8 cellular contexts compared by ENCODE assay signal in the genomic region with DNA sequence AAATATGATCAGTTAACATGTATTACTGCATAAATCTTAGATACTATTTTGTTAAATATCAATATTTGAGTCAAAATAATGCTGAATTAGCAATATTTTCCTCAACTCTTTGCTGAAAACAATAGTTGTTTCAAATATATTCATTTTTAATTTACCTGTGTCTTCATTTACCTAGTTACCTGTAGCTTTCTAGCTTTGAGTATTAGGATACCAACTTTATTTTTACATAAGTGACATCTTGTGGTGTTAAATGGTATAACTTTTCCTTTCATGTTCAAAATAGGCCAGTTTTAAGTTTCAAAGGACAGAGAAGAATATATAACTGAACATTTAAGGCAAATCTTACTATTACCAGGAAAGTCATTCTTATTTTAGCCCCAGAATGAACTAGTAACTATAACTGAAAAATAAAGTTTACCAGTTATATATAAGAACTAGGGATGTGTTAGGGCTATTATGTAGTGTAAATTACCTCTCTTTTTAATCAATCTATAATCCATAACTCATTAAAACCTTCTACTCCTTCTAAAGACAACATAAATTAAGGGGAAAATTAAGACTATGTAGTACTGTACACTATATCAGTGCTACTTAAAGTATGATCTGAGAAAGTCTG. TPM values are rescaled to one million over a fixed set of nuclear protein-coding genes. Genes with fewer than 3 reads are reported as not detected.
DNase-seq lines count a peak whose midpoint lies in the region; ATAC-seq, FAIRE-seq and TF ChIP-seq lines count a peak whose summit lies in the region.

No MANE protein-coding gene starts in this region.

- H3K4me3 ChIP-seq in A549 (no peak overlapping the region), RWPE2 (ENCODE audit: severe bottlenecking) (no peak overlapping the region), left ventricle myocardium inferior (no peak overlapping the region), vagina (no peak overlapping the region)

- CTCF ChIA-PET in A549 (lab: Yijun Ruan, JAX) = interaction anchor here (0.6 to 1.1 kb wide), 7 partner anchors 15 to 708 kb away, joined by 3 to 5 read pairs (median 3); no protein-coding TSS in a partner anchor

- intact Hi-C loops in left ventricle myocardium inferior (cut with micrococcal nuclease) = no loop called here
- intact Hi-C loops in vagina (cut with DNase I) = no loop called here

- H3K27me3 ChIP-seq in RWPE2 (ENCODE audit: insufficient read depth, poor library complexity, severe bottlenecking) (no peaks in the 10 kb centered on the region), left ventricle myocardium inferior (ENCODE audit: low read depth) (no peaks in the 10 kb centered on the region), vagina (no peaks in the 10 kb centered on the region)

- H3K4me1 ChIP-seq in A549 (no peaks in the 10 kb centered on the region), RWPE2 (ENCODE audit: insufficient read depth, poor library complexity, severe bottlenecking) (no peaks in the 10 kb centered on the region), left ventricle myocardium inferior (peaks cover 26% of the 10 kb centered on the region), vagina (peaks cover 8% of the 10 kb centered on the region)

- H3K4me2 ChIP-seq in A549 = no peak overlapping the region

- POLR2A ChIA-PET in A549 (lab: Yijun Ruan, JAX) = interaction anchor here (1.0 kb wide), 1 partner anchor 26 kb away, joined by 3 read pairs; no protein-coding TSS in a partner anchor

- no peak for TF ChIP-seq POLR2A in A549 (IDR thresholded peaks at IDR 0.05; ENCODE audit: low read length)
- TF ChIP-seq POLR2A in vagina (IDR thresholded peaks at IDR 0.05) = no peak

- no peak for TF ChIP-seq EP300 in A549 (IDR thresholded peaks at IDR 0.05)

- H3K9me3 ChIP-seq in A549 (no peaks in the 10 kb centered on the region), RWPE2 (ENCODE audit: severe bottlenecking) (no peaks in the 10 kb centered on the region), left ventricle myocardium inferior (replicated peaks) (no peaks in the 10 kb centered on the region), vagina (no peaks in the 10 kb centered on the region)

- TF ChIP-seq RAD21 in A549 (conservative IDR thresholded peaks at IDR 0.05 in 1 of 2, IDR thresholded peaks at IDR 0.05 in 1 of 2) = peak; percentile 57 to 67

- DNase-seq in A549 (ENCODE audit: low read depth in 1 of 2, low spot score in 1 of 2) = peak; percentile 20 to 28
- peak; percentile 5 for DNase-seq in GM18507 (ENCODE audit: extremely low spot score, insufficient read length, low read depth)
- no peak for DNase-seq in RWPE2 (ENCODE audit: low spot score)
- DNase-seq in left ventricle myocardium inferior = no peak
- no peak for DNase-seq in vagina (ENCODE audit: extremely low spot score in 2 of 2)
- DNase-seq in H4 (ENCODE audit: low spot score) = no peak
- no peak for DNase-seq in HCEC 1CT

- peak in 1 of 2 experiments; percentile 66; a peak in 3 of 6 replicates for ATAC-seq in A549
- ATAC-seq in RWPE2 (ENCODE audit: low read depth) = peak; percentile 66
- no peak for ATAC-seq in GM18520 (IDR thresholded peaks at IDR 0.05; ENCODE audit: unreplicated experiment)

- peak; percentile 58 for TF ChIP-seq CTCF in A549 (IDR thresholded peaks at IDR 0.05)
- TF ChIP-seq CTCF in RWPE2 (IDR thresholded peaks at IDR 0.05; ENCODE audit: poor library complexity, severe bottlenecking) = peak; percentile 80
- peak; percentile 65 for TF ChIP-seq CTCF in left ventricle myocardium inferior (IDR thresholded peaks at IDR 0.05; ENCODE audit: borderline replicate concordance)
- TF ChIP-seq CTCF in vagina (IDR thresholded peaks at IDR 0.05) = peak; percentile 28 to 44 (median 35)

- H3K36me3 ChIP-seq in RWPE2 (ENCODE audit: low read depth) (peaks cover 33% of the 10 kb centered on the region), left ventricle myocardium inferior (peaks cover 16% of the 10 kb centered on the region), vagina (no peaks in the 10 kb centered on the region)

- H3K27ac ChIP-seq in A549 (no peak overlapping the region), RWPE2 (ENCODE audit: poor library complexity, severe bottlenecking) (no peak overlapping the region), left ventricle myocardium inferior (replicated peaks) (no peak overlapping the region), vagina (no peak overlapping the region)

- peak; percentile 92 for FAIRE-seq in A549 (lab: Jason Lieb, UNC)
- peak; percentile 24 for FAIRE-seq in GM18507 (lab: Jason Lieb, UNC)

TF ChIP-seq in A549, 52 proteins besides CTCF, POLR2A, EP300 and RAD21:
- TF ChIP-seq POLR2AphosphoS2 (conservative IDR thresholded peaks at IDR 0.05; ENCODE audit: low read length) (no peak), SMC3 (IDR thresholded peaks at IDR 0.05) (peak; percentile 62), MAFK (IDR thresholded peaks at IDR 0.05; ENCODE audit: partially characterized antibody) (peak; percentile 96), HOXB5 (CRISPR knock-in tag; IDR thresholded peaks at IDR 0.05) (no peak)

RNA-seq across cellular contexts. Expression of a gene that starts 25.3 kb away (rescaled TPM):
- polyA plus RNA-seq in A549 (2011; rRNA removed) = 70.5 and 86.1 TPM in 2 replicates
- polyA plus RNA-seq in A549 (2012; cell fraction: cytosol; rRNA removed) = 14.5 and 15.3 TPM in 2 replicates
- polyA plus RNA-seq in A549 (2012; cell fraction: nucleus; rRNA removed) = 14.6 and 24.0 TPM in 2 replicates
- 45.7 to 52.4 TPM (median 51.3 TPM) in 3 replicates for polyA plus RNA-seq in A549 (2017; fragmentation: RNase III; extraction: RNeasy Plus Mini Kit Qiagen cat#74134 plus additional on column Dnase treatment)
- 41.8 and 43.0 TPM in 2 replicates for polyA minus RNA-seq in A549 (2011; rRNA and poly(A)+ RNA removed)
- total RNA-seq in left ventricle myocardium inferior = 22.0 TPM
- total RNA-seq in vagina = 49.6 TPM
- total RNA-seq in H4 (2014; rRNA removed; shearing (Covaris generic)) = 30.2 and 41.6 TPM in 2 replicates

Comparison
In these comparisons a context has a peak if more than half of its experiments do, and no peak if none do; other contexts are left out.
1. DNase-seq: peak in A549 (2 of 2) and GM18507 (single experiment); none in RWPE2 (single experiment), left ventricle myocardium inferior (single experiment), vagina (0 of 2), H4 (single experiment) and HCEC 1CT (single experiment).
2. Peak in every context shown above with its lines, with median percentiles within 50 percentile points of each other: CTCF ChIP-seq.